Comparison of ENCODE assay signal across 11 cellular contexts in the genomic region with DNA sequence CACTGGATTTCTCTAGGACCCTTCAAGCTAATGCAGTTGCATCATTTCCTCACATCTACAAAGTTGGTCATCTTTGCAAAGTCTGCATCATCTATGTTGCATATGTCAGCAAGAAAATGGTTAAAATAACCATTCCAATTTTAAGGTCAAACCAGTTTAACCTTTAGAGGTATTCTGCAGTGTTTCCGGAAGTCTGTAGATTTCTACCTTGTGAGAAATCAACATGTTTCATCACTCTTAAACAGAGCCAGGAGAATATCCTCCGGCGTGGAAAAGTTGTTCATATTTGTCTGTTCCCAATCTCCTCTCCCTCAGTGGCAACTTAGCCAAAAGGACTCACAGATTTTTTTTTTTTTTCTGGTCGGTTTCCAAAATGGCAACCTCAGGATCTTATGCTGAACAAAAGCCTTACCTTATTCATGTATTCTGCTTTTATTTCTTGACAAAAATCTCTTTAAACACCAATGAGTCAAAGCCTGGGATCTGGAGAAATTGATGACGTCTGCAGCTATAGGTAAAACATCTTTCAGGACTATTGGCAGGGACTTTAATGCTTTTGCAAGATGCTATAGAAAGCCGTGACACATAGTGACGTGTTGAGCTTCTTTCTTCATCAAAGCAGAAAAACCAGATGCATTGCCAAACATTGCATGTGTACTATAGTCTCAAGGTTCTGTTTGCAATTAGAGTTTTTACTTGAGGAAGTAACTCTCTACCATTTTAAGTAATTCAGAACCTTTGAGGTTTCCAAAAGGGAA. TPM values are rescaled to one million over a fixed set of nuclear protein-coding genes. Genes with fewer than 3 reads are reported as not detected.
DNase-seq lines count a peak whose midpoint lies in the region; ATAC-seq and TF ChIP-seq lines count a peak whose summit lies in the region.
"Had no signal": no experiment of that assay in that cellular context is flagged by ENCODE, and none has a peak within 500 bp of the region (broad histone marks: within the 10 kb centered on the region; RNA-seq: fewer than 3 reads in every experiment).

No MANE protein-coding gene starts in this region.

- no peak for ATAC-seq in gastroesophageal sphincter
- ATAC-seq: stimulated activated naive B cell treated with anti-CD40 and anti-IgM and Interleukin-4, amounts not matched to agents 10 μg/mL and 1 μg/mL and 100 μg/mL, for 72 hours had no signal

- WGBS in smooth muscle cell (ENCODE audit: low lambda C conversion rate) = 69% methylated on average over 7 of the region's 7 CpGs
- 78 to 88% methylated on average over 7 of the region's 7 CpGs for WGBS in gastroesophageal sphincter (ENCODE audit: low coverage in 1 of 2), 2 donors

- H3K79me2 ChIP-seq in OCI-LY3 (ENCODE audit: low read length) = no peaks in the 10 kb centered on the region
- H3K79me2 ChIP-seq in fibroblast of lung (ENCODE audit: control insufficient read depth, insufficient read depth, low read length) = no peaks in the 10 kb centered on the region
- H3K79me2 ChIP-seq in smooth muscle cell (ENCODE audit: low read depth) = no peaks in the 10 kb centered on the region

- H4K20me1 ChIP-seq in OCI-LY3 (ENCODE audit: insufficient read depth, low read length) = no peaks in the 10 kb centered on the region
- no peaks in the 10 kb centered on the region for H4K20me1 ChIP-seq in fibroblast of lung (ENCODE audit: control insufficient read depth, extremely low read depth, insufficient read depth, low read length)
- no peaks in the 10 kb centered on the region for H4K20me1 ChIP-seq in smooth muscle cell (ENCODE audit: low read depth)

- H3K4me3 ChIP-seq in OCI-LY3 (ENCODE audit: low read length) = peak overlapping the region; percentile 7; the same call in 1 of the 2 replicates
- H3K4me3 ChIP-seq in fibroblast of lung (replicated peaks in 1 of 4; ENCODE audit: control extremely low read depth in 1 of 4, insufficient read depth in 1 of 4, low read depth in 3 of 4, low read length in 4 of 4) = no peak overlapping the region
- H3K4me3 ChIP-seq in smooth muscle cell = no peak overlapping the region
- no peak overlapping the region for H3K4me3 ChIP-seq in gastroesophageal sphincter

- peak; percentile 44 for DNase-seq in DMS 273 (lab: John Stamatoyannopoulos, UW; ENCODE audit: unreplicated experiment)
- DNase-seq in DMS 273 treated with DMSO at 0.1 percent for 48 hours (lab: John Stamatoyannopoulos, UW) = no peak
- DNase-seq in fibroblast of lung (ENCODE audit: low read depth in 2 of 2) = peak; percentile 76 to 98
- DNase-seq in smooth muscle cell (lab: John Stamatoyannopoulos, UW; ENCODE audit: unreplicated experiment) = no peak
- DNase-seq in DMS153 treated with DMSO at 0.1 percent for 48 hours (lab: John Stamatoyannopoulos, UW; ENCODE audit: unreplicated experiment) = no peak
- no peak for DNase-seq in activated gamma-delta T cell treated with Interleukin-2 at 50 U/mL for 16 hours
- DNase-seq: NCI-H2081 treated with DMSO at 0.1 percent for 48 hours; stimulated activated naive B cell treated with anti-CD40 and anti-IgM and Interleukin-4, amounts not matched to agents 10 μg/mL and 1 μg/mL and 100 μg/mL, for 72 hours had no signal

- no peak for TF ChIP-seq POLR2A in gastroesophageal sphincter (IDR thresholded peaks at IDR 0.05)

- H3K4me2 ChIP-seq in OCI-LY3 (ENCODE audit: low read length) = peak overlapping the region; percentile 22
- peak overlapping the region; percentile 27 for H3K4me2 ChIP-seq in fibroblast of lung (ENCODE audit: extremely low read depth, insufficient read depth, low read length)
- H3K4me2 ChIP-seq in smooth muscle cell = peak overlapping the region; percentile 8

- TF ChIP-seq CTCF in OCI-LY3 (IDR thresholded peaks at IDR 0.05; ENCODE audit: low read depth, low read length) (no peak), fibroblast of lung (conservative IDR thresholded peaks at IDR 0.05 in 1 of 2, IDR thresholded peaks at IDR 0.05 in 1 of 2; ENCODE audit: low read depth in 1 of 2, low read length in 2 of 2) (no peak), smooth muscle cell (IDR thresholded peaks at IDR 0.05; ENCODE audit: borderline replicate concordance, insufficient read depth, poor library complexity, severe bottlenecking) (no peak), gastroesophageal sphincter (IDR thresholded peaks at IDR 0.05) (no peak)

- peaks cover 11% of the 10 kb centered on the region for H3K4me1 ChIP-seq in OCI-LY3 (ENCODE audit: low read length)
- peaks cover 2% of the 10 kb centered on the region for H3K4me1 ChIP-seq in fibroblast of lung (ENCODE audit: control insufficient read depth, extremely low read depth, insufficient read depth, low read length)
- H3K4me1 ChIP-seq in smooth muscle cell (ENCODE audit: low read depth) = no peaks in the 10 kb centered on the region
- H3K4me1 ChIP-seq in gastroesophageal sphincter = peaks cover 0 to 2% (median 0%) of the 10 kb centered on the region in 3 donors

- H3K36me3 ChIP-seq in OCI-LY3 (replicated peaks; ENCODE audit: low read depth, low read length) = no peaks in the 10 kb centered on the region
- no peaks in the 10 kb centered on the region for H3K36me3 ChIP-seq in fibroblast of lung (ENCODE audit: control insufficient read depth, insufficient read depth, low read length)
- no peaks in the 10 kb centered on the region for H3K36me3 ChIP-seq in smooth muscle cell (ENCODE audit: low read depth)
- H3K36me3 ChIP-seq in gastroesophageal sphincter = no peaks in the 10 kb centered on the region

- no peak overlapping the region for H3K27ac ChIP-seq in OCI-LY3 (ENCODE audit: low read length)
- peak overlapping the region; percentile 13 for H3K27ac ChIP-seq in fibroblast of lung (ENCODE audit: insufficient read depth, low read length)
- peak overlapping the region; percentile 74 for H3K27ac ChIP-seq in smooth muscle cell (ENCODE audit: low read depth)
- no peak overlapping the region for H3K27ac ChIP-seq in gastroesophageal sphincter
- H3K27ac ChIP-seq: 22Rv1 had no signal

- H3K27me3 ChIP-seq in OCI-LY3 (ENCODE audit: low read depth, low read length) (no peaks in the 10 kb centered on the region; the same call in 1 of the 2 replicates), fibroblast of lung (ENCODE audit: control insufficient read depth, insufficient read depth, low read length) (no peaks in the 10 kb centered on the region), smooth muscle cell (ENCODE audit: low read depth) (peaks cover 12% of the 10 kb centered on the region), gastroesophageal sphincter (no peaks in the 10 kb centered on the region)

- H3K9me3 ChIP-seq in OCI-LY3 (ENCODE audit: insufficient read depth, low read length) (no peaks in the 10 kb centered on the region), fibroblast of lung (ENCODE audit: control insufficient read depth, insufficient read depth, low read depth, low read length) (no peaks in the 10 kb centered on the region), smooth muscle cell (replicated peaks; ENCODE audit: low read depth) (no peaks in the 10 kb centered on the region), gastroesophageal sphincter (no peaks in the 10 kb centered on the region)

- TF ChIP-seq EP300 in gastroesophageal sphincter (IDR thresholded peaks at IDR 0.05) = no peak

- H3K9ac ChIP-seq in OCI-LY3 (ENCODE audit: low read length) (no peak overlapping the region), fibroblast of lung (ENCODE audit: insufficient read depth, low read length) (no peak overlapping the region), smooth muscle cell (ENCODE audit: low read depth) (peak overlapping the region; percentile 24)

- H3F3A ChIP-seq in smooth muscle cell (ENCODE audit: low read depth) = no peaks in the 10 kb centered on the region

- H2AFZ ChIP-seq in OCI-LY3 (ENCODE audit: low read depth, low read length) (peak overlapping the region; percentile 76), fibroblast of lung (ENCODE audit: low read length) (no peak overlapping the region), smooth muscle cell (ENCODE audit: low read depth) (no peak overlapping the region)

RNA-seq across cellular contexts. Expression of gene CDK17, which starts 16.0 kb away (rescaled TPM):
- total RNA-seq in fibroblast of lung = 59.3 and 109 TPM in 2 replicates
- polyA plus RNA-seq in fibroblast of lung = 41.9 and 50.0 TPM in 2 replicates
- 26.7 and 28.6 TPM in 2 replicates for polyA plus RNA-seq in fibroblast of lung (2012)
- polyA minus RNA-seq in fibroblast of lung (ENCODE audit: low replicate concordance) = 14.8 and 37.9 TPM in 2 replicates
- total RNA-seq in smooth muscle cell = 49.8 and 54.1 TPM in 2 replicates
- polyA plus RNA-seq in smooth muscle cell = 16.0 and 19.1 TPM in 2 replicates
- 10 to 100 TPM; 54.4 to 77.9 (median 62.9) TPM for total RNA-seq in gastroesophageal sphincter

Comparison
In these comparisons a context has a peak if more than half of its experiments do, and no peak if none do; other contexts are left out.
1. DNase-seq: peak in DMS 273 (single experiment) and fibroblast of lung (2 of 2); none in DMS 273 treated with DMSO at 0.1 percent for 48 hours (single experiment), smooth muscle cell (single experiment), DMS153 treated with DMSO at 0.1 percent for 48 hours (single experiment) and activated gamma-delta T cell treated with Interleukin-2 at 50 U/mL for 16 hours (single experiment).
2. H3K27ac ChIP-seq: peak in fibroblast of lung (single experiment) and smooth muscle cell (single experiment); none in OCI-LY3 (single experiment) and gastroesophageal sphincter (0 of 4).
3. Peak in every context shown above with its lines, with median percentiles within 50 percentile points of each other: H3K4me2 ChIP-seq.